In genomic region chrX:65723706-65724105, GRCh38 we compare ENCODE assay signal across 8 cellular contexts. TPM values are rescaled to one million over a fixed set of nuclear protein-coding genes. Genes with fewer than 3 reads are reported as not detected.
A peak's percentile ranks its signal among the peaks of the same experiment; 100 is the strongest.
DNase-seq lines count a peak whose midpoint lies in the region; ATAC-seq, FAIRE-seq and TF ChIP-seq lines count a peak whose summit lies in the region.

No MANE protein-coding gene starts in this region.

- BruUV-seq in A673 (replicated peaks; lab: Mats Ljungman, UMichigan): no TSS peak

- H3K4me3 ChIP-seq in A673 (ENCODE audit: low read depth, low read length, poor library complexity, severe bottlenecking): no peak overlapping the region
- H3K4me3 ChIP-seq in prostate gland: no peak overlapping the region

- H3K27ac ChIP-seq in A673 (ENCODE audit: low read depth, low read length, poor library complexity, severe bottlenecking) (no peak overlapping the region), prostate gland (no peak overlapping the region)

- intact Hi-C loops in activated naive CD4-positive, alpha-beta T cell treated with anti-CD3 and anti-CD28 coated beads for 36 hours (cut with micrococcal nuclease): loop anchor here (1.0 kb wide), 8 partner anchors 10 to 324 kb away; no protein-coding TSS in a partner anchor
- intact Hi-C loops in A673 (cut with micrococcal nuclease; ENCODE audit: unreplicated experiment): no loop called here
- intact Hi-C loops in prostate gland (cut with DNase I): loop anchor here (10.0 kb wide), 1 partner anchor 59 kb away; the partner anchor contains the start of gene MSN

- TF ChIP-seq POLR2A in prostate gland (IDR thresholded peaks at IDR 0.05): no peak

- H3K4me3 Mint-ChIP-seq in activated T-cell treated with anti-CD3 and anti-CD28 coated beads, Interleukin-2, amount 50 U/mL, for 24 hours: peak overlapping the region; percentile 46
- peak overlapping the region; percentile 29 for H3K4me3 Mint-ChIP-seq in activated naive CD4-positive, alpha-beta T cell treated with anti-CD3 and anti-CD28 coated beads for 36 hours

- peaks cover 16% of the 10 kb centered on the region for H3K27me3 Mint-ChIP-seq in activated T-cell treated with anti-CD3 and anti-CD28 coated beads, Interleukin-2, amount 50 U/mL, for 24 hours
- no peaks in the 10 kb centered on the region for H3K27me3 Mint-ChIP-seq in activated naive CD4-positive, alpha-beta T cell treated with anti-CD3 and anti-CD28 coated beads for 36 hours (ENCODE audit: low read depth)

- peak; percentile 81 for ATAC-seq in HG03097 (IDR thresholded peaks at IDR 0.05; ENCODE audit: low FRiP score, unreplicated experiment)

- no peaks in the 10 kb centered on the region for H3K4me1 ChIP-seq in A673 (ENCODE audit: insufficient read depth, low read length, poor library complexity, severe bottlenecking)
- H3K4me1 ChIP-seq in prostate gland (replicated peaks): no peaks in the 10 kb centered on the region

- DNase-seq in activated T-cell treated with anti-CD3 and anti-CD28 coated beads, Interleukin-2, amount 50 U/mL, for 24 hours: no peak
- DNase-seq in activated T-cell treated with anti-CD3 and anti-CD28 coated beads for 4 hours (no peak), A673 (ENCODE audit: low spot score) (no peak), RCC 7860 (ENCODE audit: low spot score) (no peak), prostate gland (ENCODE audit: low spot score) (no peak)
- peak; percentile 60 for DNase-seq in activated naive CD4-positive, alpha-beta T cell treated with anti-CD3 and anti-CD28 coated beads for 36 hours
- DNase-seq in stimulated activated CD4-positive, alpha-beta T cell treated with anti-CD3 and anti-CD28 coated beads, TNF-alpha, amount 100 ng/mL, for 24 hours (ENCODE audit: low read depth in 3 of 3): peak in 2 of 3 experiments; percentile 2 to 27

- H3K36me3 Mint-ChIP-seq in activated T-cell treated with anti-CD3 and anti-CD28 coated beads, Interleukin-2, amount 50 U/mL, for 24 hours (ENCODE audit: low read depth): peaks cover 87% of the 10 kb centered on the region
- peaks cover 53% of the 10 kb centered on the region for H3K36me3 Mint-ChIP-seq in activated naive CD4-positive, alpha-beta T cell treated with anti-CD3 and anti-CD28 coated beads for 36 hours (ENCODE audit: low read depth)

- H3K9me3 ChIP-seq in A673 (ENCODE audit: low read depth, low read length, poor library complexity, severe bottlenecking): no peaks in the 10 kb centered on the region
- no peaks in the 10 kb centered on the region for H3K9me3 ChIP-seq in prostate gland

- TF ChIP-seq CTCF in A673 (conservative IDR thresholded peaks at IDR 0.05; ENCODE audit: low read depth, low read length) (no peak), prostate gland (IDR thresholded peaks at IDR 0.05) (no peak)

- CTCF ChIA-PET in activated naive CD4-positive, alpha-beta T cell treated with anti-CD3 and anti-CD28 coated beads for 36 hours (lab: Charles Lee): interaction anchor here (1.5 to 2.4 kb wide), 4 partner anchors 17 to 127 kb away, joined by 4 to 10 read pairs (median 6); no protein-coding TSS in a partner anchor
- CTCF ChIA-PET in A673 (lab: Charles Lee): no interaction called here

- no peaks in the 10 kb centered on the region for H3K27me3 ChIP-seq in A673 (replicated peaks; ENCODE audit: insufficient read depth, low read depth, low read length, poor library complexity)
- H3K27me3 ChIP-seq in prostate gland (replicated peaks; ENCODE audit: insufficient read depth): no peaks in the 10 kb centered on the region

- H3K4me1 Mint-ChIP-seq in activated T-cell treated with anti-CD3 and anti-CD28 coated beads, Interleukin-2, amount 50 U/mL, for 24 hours (ENCODE audit: low read depth): peaks cover 93% of the 10 kb centered on the region
- H3K4me1 Mint-ChIP-seq in activated naive CD4-positive, alpha-beta T cell treated with anti-CD3 and anti-CD28 coated beads for 36 hours (ENCODE audit: low read depth): peaks cover 88% of the 10 kb centered on the region

- POLR2A ChIA-PET in A673 (lab: Charles Lee; ENCODE audit: low non-redundant PET): no interaction called here

- no peak for FAIRE-seq in RCC 7860 (lab: Jason Lieb, UNC)

- H3K36me3 ChIP-seq in A673 (ENCODE audit: insufficient read depth, low read length, poor library complexity, severe bottlenecking): peaks cover 11% of the 10 kb centered on the region
- H3K36me3 ChIP-seq in prostate gland: no peaks in the 10 kb centered on the region

- H3K27ac Mint-ChIP-seq in activated T-cell treated with anti-CD3 and anti-CD28 coated beads, Interleukin-2, amount 50 U/mL, for 24 hours: peak overlapping the region; percentile 92
- peak overlapping the region; percentile 88 for H3K27ac Mint-ChIP-seq in activated naive CD4-positive, alpha-beta T cell treated with anti-CD3 and anti-CD28 coated beads for 36 hours

- H3K9me3 Mint-ChIP-seq in activated T-cell treated with anti-CD3 and anti-CD28 coated beads, Interleukin-2, amount 50 U/mL, for 24 hours: peaks cover 5% of the 10 kb centered on the region
- H3K9me3 Mint-ChIP-seq in activated naive CD4-positive, alpha-beta T cell treated with anti-CD3 and anti-CD28 coated beads for 36 hours: no peaks in the 10 kb centered on the region

- WGBS in prostate gland: 77% methylated on average over 2 of the region's 2 CpGs

RNA-seq across cellular contexts. Expression of gene MSN, which starts 56.3 kb away (rescaled TPM):
- 100 to 1,000 TPM; 482 to 507 TPM for total RNA-seq in activated naive CD4-positive, alpha-beta T cell treated with anti-CD3 and anti-CD28 coated beads for 36 hours
- total RNA-seq in A673 (2021): 415 and 468 TPM in 2 replicates
- total RNA-seq in prostate gland: 100 to 1,000 TPM in 1 of 2 donors, 10 to 100 TPM in 1; 53.6 to 116 TPM

Comparison
In these comparisons a context has a peak if more than half of its experiments do, and no peak if none do; other contexts are left out.
1. DNase-seq: peak in activated naive CD4-positive, alpha-beta T cell treated with anti-CD3 and anti-CD28 coated beads for 36 hours (single experiment) and stimulated activated CD4-positive, alpha-beta T cell treated with anti-CD3 and anti-CD28 coated beads, TNF-alpha, amount 100 ng/mL, for 24 hours (2 of 3); none in activated T-cell treated with anti-CD3 and anti-CD28 coated beads, Interleukin-2, amount 50 U/mL, for 24 hours (single experiment), activated T-cell treated with anti-CD3 and anti-CD28 coated beads for 4 hours (single experiment), A673 (single experiment), RCC 7860 (single experiment) and prostate gland (single experiment).